ENCODE assay signal across 20 cellular contexts in the genomic region with DNA sequence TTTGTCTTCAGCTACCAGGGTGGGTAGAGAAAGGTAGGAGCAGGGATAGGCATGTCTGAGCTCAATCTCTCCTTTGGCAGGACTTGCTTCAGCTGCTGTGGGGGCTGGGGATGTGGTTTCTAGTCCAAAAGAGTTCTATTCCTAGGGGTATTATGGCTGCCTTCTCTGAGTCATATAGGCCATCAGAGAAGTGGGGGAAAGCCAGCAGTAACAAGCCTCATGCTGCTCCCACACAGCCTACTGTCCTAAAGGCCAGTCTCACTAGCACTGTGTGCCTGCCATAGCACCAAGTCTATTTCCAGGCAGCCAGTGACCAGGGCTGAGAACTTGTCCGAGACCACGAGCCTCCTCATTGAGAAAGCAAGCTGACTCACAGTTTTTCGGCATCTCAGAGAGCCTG.
DNase-seq lines count a peak whose midpoint lies in the region; ATAC-seq and TF ChIP-seq lines count a peak whose summit lies in the region.
"Had no signal": no experiment of that assay in that cellular context is flagged by ENCODE, and none has a peak within 500 bp of the region (broad histone marks: within the 10 kb centered on the region; RNA-seq: fewer than 3 reads in every experiment).

No MANE protein-coding gene starts in this region.

- H3K4me2 ChIP-seq in Karpas-422 (ENCODE audit: low read depth, low read length, poor library complexity, severe bottlenecking) (no peak overlapping the region), osteoblast (ENCODE audit: insufficient read depth, low read length) (no peak overlapping the region)
- H3K4me2 ChIP-seq: A549 had no signal

- H3K9ac ChIP-seq in Karpas-422 (ENCODE audit: low read length): no peak overlapping the region
- H3K9ac ChIP-seq: GM23248 had no signal

- H3K9me3 ChIP-seq in Karpas-422 (ENCODE audit: low read length) (peaks cover under 1% of the 10 kb centered on the region; the same call in 1 of the 2 replicates), osteoblast (ENCODE audit: low read depth, low read length) (peaks cover 3% of the 10 kb centered on the region)
- H3K9me3 ChIP-seq: A549, BE2C, Caco-2 had no signal

- H3K4me3 ChIP-seq in Karpas-422 (ENCODE audit: low read length) (no peak overlapping the region), osteoblast (ENCODE audit: insufficient read depth, low read length) (no peak overlapping the region)
- H3K4me3 ChIP-seq: A549, GM23248 had no signal

- H2AFZ ChIP-seq in Karpas-422 (ENCODE audit: low read length) (peak overlapping the region; percentile 24; the same call in 1 of the 2 replicates), osteoblast (ENCODE audit: low read length) (no peak overlapping the region)
- H2AFZ ChIP-seq: GM23248 had no signal

- H3K9me2 ChIP-seq in Karpas-422 (replicated peaks; ENCODE audit: insufficient read depth, low read length): no peaks in the 10 kb centered on the region

- H4K20me1 ChIP-seq in Karpas-422 (ENCODE audit: insufficient read depth, low read depth, low read length): no peaks in the 10 kb centered on the region
- H4K20me1 ChIP-seq in osteoblast (ENCODE audit: insufficient read depth, low read length): no peaks in the 10 kb centered on the region

- H3K4me1 ChIP-seq in Karpas-422 (ENCODE audit: low read length) (0 out of 2 replicates have a peak, but pooled peaks cover 4% of the 10 kb centered on the region), osteoblast (ENCODE audit: insufficient read depth, low read length) (no peaks in the 10 kb centered on the region)
- H3K4me1 ChIP-seq: A549, BE2C, Caco-2 had no signal

- no peak for TF ChIP-seq CTCF in osteoblast (IDR thresholded peaks at IDR 0.05; ENCODE audit: extremely low read depth, low read depth, low read length)

- no peaks in the 10 kb centered on the region for H3K36me3 ChIP-seq in Karpas-422 (ENCODE audit: insufficient read depth, low read length)
- no peaks in the 10 kb centered on the region for H3K36me3 ChIP-seq in osteoblast (ENCODE audit: insufficient read depth, low read length)
- H3K36me3 ChIP-seq: BE2C had no signal

- no peaks in the 10 kb centered on the region for H3K79me2 ChIP-seq in Karpas-422 (ENCODE audit: low read length)
- no peaks in the 10 kb centered on the region for H3K79me2 ChIP-seq in osteoblast (ENCODE audit: insufficient read depth, low read length)

- DNase-seq in Karpas-422 (no peak), osteoblast (ENCODE audit: insufficient read length, low spot score, missing footprints) (peak; percentile 44), NCI-H526 treated with DMSO at 0.1 percent for 48 hours (lab: John Stamatoyannopoulos, UW) (no peak)
- DNase-seq in activated naive CD4-positive, alpha-beta T cell treated with anti-CD3 and anti-CD28 coated beads, Interleukin-2, amount 50 U/mL, for 16 hours: no peak
- DNase-seq: 8988T; ACHN; AML-193; BE2C; Caco-2; CD4-positive, CD25-positive, alpha-beta regulatory T cell; CD8-positive, alpha-beta T cell; DMS153; DND-41; GM23248; H7; HCEC 1CT had no signal

- ATAC-seq in HG02759 (IDR thresholded peaks at IDR 0.05; ENCODE audit: unreplicated experiment): peak; percentile 66
- no peak for ATAC-seq in GM21737 (IDR thresholded peaks at IDR 0.05; ENCODE audit: unreplicated experiment)
- ATAC-seq: A549; CD8-positive, alpha-beta T cell had no signal

- H3K27me3 ChIP-seq in Karpas-422 (ENCODE audit: low read length) (no peaks in the 10 kb centered on the region), osteoblast (ENCODE audit: insufficient read depth, low read length) (no peaks in the 10 kb centered on the region)
- H3K27me3 ChIP-seq: BE2C had no signal

- H3K27ac ChIP-seq in Karpas-422 (ENCODE audit: low read length) (no peak overlapping the region), osteoblast (ENCODE audit: low read depth, low read length) (no peak overlapping the region)
- H3K27ac ChIP-seq: A549, C4-2B, GM23248 had no signal
